18 cellular contexts compared by ENCODE assay signal in genomic region chr17:17567114-17567513, GRCh38. TPM values are rescaled to one million over a fixed set of nuclear protein-coding genes. Genes with fewer than 3 reads are reported as not detected.
DNase-seq lines count a peak whose midpoint lies in the region; ATAC-seq and TF ChIP-seq lines count a peak whose summit lies in the region.
"Had no signal": no experiment of that assay in that cellular context is flagged by ENCODE, and none has a peak within 500 bp of the region (broad histone marks: within the 10 kb centered on the region; RNA-seq: fewer than 3 reads in every experiment).

No MANE protein-coding gene starts in this region.

- H2BK15ac ChIP-seq in neuronal stem cell (ENCODE audit: low read length) = no peak overlapping the region

- H3K27ac Mint-ChIP-seq in glutamatergic neuron (ENCODE audit: unreplicated experiment) = no peak overlapping the region
- no peak overlapping the region for H3K27ac Mint-ChIP-seq in T-cell
- H3K27ac Mint-ChIP-seq: activated CD4-positive, alpha-beta T cell treated with anti-CD3 and anti-CD28 coated beads for 36 hours; dendritic cell treated with granulocyte-macrophage colony-stimulating factor and Interleukin-4, amounts not matched to agents 40 ng/mL and 50 ng/mL, for 4 days had no signal

- TF ChIP-seq CTCF in heart left ventricle (IDR thresholded peaks at IDR 0.05) = no peak
- no peak for TF ChIP-seq CTCF in upper lobe of right lung (IDR thresholded peaks at IDR 0.05)
- no peak for TF ChIP-seq CTCF in glutamatergic neuron (IDR thresholded peaks at IDR 0.05; ENCODE audit: partially characterized antibody, unreplicated experiment)

- peak overlapping the region; percentile 54 for H4K8ac ChIP-seq in neuronal stem cell (ENCODE audit: low read depth, low read length)

- H3K36me3 ChIP-seq in heart left ventricle (no peaks in the 10 kb centered on the region), neuronal stem cell (replicated peaks in 1 of 2; ENCODE audit: control insufficient read depth in 2 of 2, insufficient read depth in 2 of 2, low read length in 2 of 2) (no peaks in the 10 kb centered on the region), upper lobe of right lung (no peaks in the 10 kb centered on the region)
- H3K36me3 ChIP-seq: Peyer's patch had no signal

- peak overlapping the region in 1 of 12 donors; percentile 2 for H3K4me3 ChIP-seq in heart left ventricle
- H3K4me3 ChIP-seq in neuronal stem cell (ENCODE audit: low read length in 2 of 2) = no peak overlapping the region
- no peak overlapping the region for H3K4me3 ChIP-seq in upper lobe of right lung
- H3K4me3 ChIP-seq: Peyer's patch had no signal

- H3K79me1 ChIP-seq in neuronal stem cell (ENCODE audit: low read depth, low read length) = peaks cover 3% of the 10 kb centered on the region

- no peak overlapping the region for H2AFZ ChIP-seq in neuronal stem cell (ENCODE audit: low read length)

- H3K4me3 Mint-ChIP-seq in glutamatergic neuron (ENCODE audit: unreplicated experiment) = no peak overlapping the region
- no peak overlapping the region for H3K4me3 Mint-ChIP-seq in T-cell
- H3K4me3 Mint-ChIP-seq: activated CD4-positive, alpha-beta T cell treated with anti-CD3 and anti-CD28 coated beads for 36 hours; dendritic cell treated with granulocyte-macrophage colony-stimulating factor and Interleukin-4, amounts not matched to agents 40 ng/mL and 50 ng/mL, for 4 days; memory B cell; neural crest cell had no signal

- H2BK120ac ChIP-seq in neuronal stem cell (ENCODE audit: low read depth, low read length) = no peak overlapping the region

- peak overlapping the region; percentile 14 for H3K23ac ChIP-seq in neuronal stem cell (ENCODE audit: low read depth, low read length, poor library complexity)

- DNase-seq in NCI-H1417 (lab: John Stamatoyannopoulos, UW) (peak in 2 of 3 experiments; percentile 23 to 37), NCI-H1417 treated with DMSO at 0.1 percent for 48 hours (lab: John Stamatoyannopoulos, UW) (no peak), heart left ventricle (peak in 4 of 5 donors; percentile 65 to 92 (median 82)), neuronal stem cell (ENCODE audit: low spot score) (no peak), upper lobe of right lung (no peak), glutamatergic neuron (no peak), T-cell (no peak)
- DNase-seq: 8988T; activated CD4-positive, alpha-beta T cell treated with anti-CD3 and anti-CD28 coated beads for 36 hours; activated gamma-delta T cell; MV-4-11; NCI-H2081 treated with DMSO at 0.1 percent for 48 hours; Peyer's patch had no signal

- peaks cover 27% of the 10 kb centered on the region for H3K4me1 Mint-ChIP-seq in glutamatergic neuron (ENCODE audit: low read depth, unreplicated experiment)
- H3K4me1 Mint-ChIP-seq in T-cell = peaks cover 0 to 10% (median 0%) of the 10 kb centered on the region in 3 donors
- H3K4me1 Mint-ChIP-seq: activated CD4-positive, alpha-beta T cell treated with anti-CD3 and anti-CD28 coated beads for 36 hours had no signal

- H3K4me1 ChIP-seq in heart left ventricle (peaks cover 3 to 74% (median 51%) of the 10 kb centered on the region in 12 donors), neuronal stem cell (ENCODE audit: control insufficient read depth in 2 of 2, insufficient read depth in 1 of 2, low read depth in 1 of 2, low read length in 2 of 2) (peaks cover 0 to 13% of the 10 kb centered on the region in 2 donors), upper lobe of right lung (peaks cover 30% of the 10 kb centered on the region)

- peaks cover 6% of the 10 kb centered on the region for H3K27me3 Mint-ChIP-seq in glutamatergic neuron (ENCODE audit: unreplicated experiment)
- no peaks in the 10 kb centered on the region for H3K27me3 Mint-ChIP-seq in T-cell
- H3K27me3 Mint-ChIP-seq: activated CD4-positive, alpha-beta T cell treated with anti-CD3 and anti-CD28 coated beads for 36 hours; dendritic cell treated with granulocyte-macrophage colony-stimulating factor and Interleukin-4, amounts not matched to agents 40 ng/mL and 50 ng/mL, for 4 days; memory B cell had no signal

- H3K27me3 ChIP-seq in heart left ventricle (no peaks in the 10 kb centered on the region), neuronal stem cell (ENCODE audit: control insufficient read depth in 3 of 3, insufficient read depth in 3 of 3, low read depth in 1 of 3, low read length in 3 of 3) (no peaks in the 10 kb centered on the region), upper lobe of right lung (no peaks in the 10 kb centered on the region)
- H3K27me3 ChIP-seq: Peyer's patch had no signal

- CTCF ChIA-PET in T-cell (lab: Charles Lee) = interaction anchor here in 1 of 2 donors (1.7 kb wide), 1 partner anchor 70 kb away, joined by 5 read pairs; the partner anchor contains the start of gene RASD1

- no peak overlapping the region for H3K4ac ChIP-seq in neuronal stem cell (ENCODE audit: low read length)

- peaks cover 5% of the 10 kb centered on the region for H3K9me3 Mint-ChIP-seq in glutamatergic neuron (ENCODE audit: unreplicated experiment)
- no peaks in the 10 kb centered on the region for H3K9me3 Mint-ChIP-seq in T-cell
- H3K9me3 Mint-ChIP-seq: dendritic cell treated with granulocyte-macrophage colony-stimulating factor and Interleukin-4, amounts not matched to agents 40 ng/mL and 50 ng/mL, for 4 days; memory B cell; neural crest cell had no signal

- intact Hi-C loops in heart left ventricle (cut with DNase I) = loop anchor here in 7 of 10 donors (1.0 to 5.0 kb wide), 6 partner anchors 16 to 210 kb away; partner anchors contain the start of gene RASD1 (in 3 of the 7)
- intact Hi-C loops in upper lobe of right lung (cut with DNase I) = no loop called here

- H3K9me3 ChIP-seq in heart left ventricle (no peaks in the 10 kb centered on the region), neuronal stem cell (replicated peaks in 1 of 2; ENCODE audit: control insufficient read depth in 2 of 2, insufficient read depth in 1 of 2, low read depth in 1 of 2, low read length in 2 of 2) (no peaks in the 10 kb centered on the region), upper lobe of right lung (no peaks in the 10 kb centered on the region)
- H3K9me3 ChIP-seq: Peyer's patch had no signal

- H2AK5ac ChIP-seq in neuronal stem cell (ENCODE audit: low read depth, low read length) = no peak overlapping the region

- peak overlapping the region; percentile 39 for H3K9ac ChIP-seq in neuronal stem cell (ENCODE audit: low read depth, low read length, poor library complexity)

- no peak overlapping the region for H3K4me2 ChIP-seq in neuronal stem cell (ENCODE audit: insufficient read depth, low read length, poor library complexity, severe bottlenecking)

- POLR2A ChIA-PET in T-cell (lab: Charles Lee) = no interaction called here

- H3K14ac ChIP-seq in neuronal stem cell (ENCODE audit: low read length) = no peak overlapping the region

- peak; percentile 77 to 83 (median 82) for ATAC-seq in heart left ventricle
- ATAC-seq in upper lobe of right lung = no peak
- no peak for ATAC-seq in HG03354 (IDR thresholded peaks at IDR 0.05; ENCODE audit: poor library complexity, severe bottlenecking, unreplicated experiment)
- ATAC-seq in T-cell (replicated peaks in 1 of 4) = no peak
- ATAC-seq: activated CD4-positive, alpha-beta T cell treated with anti-CD3 and anti-CD28 coated beads for 36 hours; SK-N-SH treated with all-trans-retinoic acid at 6 μM for 48 hours had no signal

- peak overlapping the region; percentile 80 for H2BK12ac ChIP-seq in neuronal stem cell (ENCODE audit: low read length)

- peak overlapping the region; percentile 76 to 99 (median 91) for H3K27ac ChIP-seq in heart left ventricle
- no peak overlapping the region for H3K27ac ChIP-seq in neuronal stem cell (replicated peaks; ENCODE audit: low read length)
- peak overlapping the region; percentile 20 for H3K27ac ChIP-seq in upper lobe of right lung
- H3K27ac ChIP-seq: Peyer's patch had no signal

- peak overlapping the region; percentile 56 for H4K91ac ChIP-seq in neuronal stem cell (ENCODE audit: low read depth, low read length, poor library complexity)

- H3K36me3 Mint-ChIP-seq in glutamatergic neuron (ENCODE audit: unreplicated experiment) = no peaks in the 10 kb centered on the region
- H3K36me3 Mint-ChIP-seq in T-cell = peaks cover 4% of the 10 kb centered on the region

- H2BK5ac ChIP-seq in neuronal stem cell (ENCODE audit: low read length) = no peak overlapping the region

- TF ChIP-seq POLR2A in heart left ventricle (IDR thresholded peaks at IDR 0.05) = no peak

- WGBS in heart left ventricle, 4 donors = 42 to 65% (median 50%) methylated on average over 5 to 6 of the region's 6 CpGs
- WGBS in neuronal stem cell (ENCODE audit: extremely low coverage in 2 of 2, insufficient read length in 2 of 2, insufficient replicate concordance in 1 of 2), 2 donors = no CpG with 5 or more reads among the region's 6 CpGs

- peak overlapping the region; percentile 21 for H3K18ac ChIP-seq in neuronal stem cell (ENCODE audit: low read length)

RNA-seq across cellular contexts. Expression of gene PEMT, which starts 24.4 kb away (rescaled TPM):
- total RNA-seq in heart left ventricle (10 to 100 TPM; 15.7 to 41.0 (median 25.4) TPM), upper lobe of right lung (29.6 TPM), glutamatergic neuron (ENCODE audit: unreplicated experiment) (24.0 TPM), T-cell (10 to 100 TPM; 13.3 to 25.8 (median 14.6) TPM)
- 10 to 100 TPM; 25.0 to 42.2 TPM for polyA plus RNA-seq in heart left ventricle
- polyA plus RNA-seq in neuronal stem cell (2013, experiment 1 of 2) = 42.5 TPM
- 39.1 TPM for polyA plus RNA-seq in neuronal stem cell (2013, experiment 2 of 2)

Comparison
In these comparisons a context has a peak if more than half of its experiments do, and no peak if none do; other contexts are left out.
1. DNase-seq: peak in NCI-H1417 (2 of 3) and heart left ventricle (4 of 5); none in NCI-H1417 treated with DMSO at 0.1 percent for 48 hours (single experiment), neuronal stem cell (single experiment), upper lobe of right lung (single experiment), glutamatergic neuron (single experiment) and T-cell (0 of 34).
2. ATAC-seq: peak in heart left ventricle (4 of 4); none in upper lobe of right lung (single experiment), HG03354 (single experiment) and T-cell (0 of 4).